26 cellular contexts compared by ENCODE assay signal in the genomic region with DNA sequence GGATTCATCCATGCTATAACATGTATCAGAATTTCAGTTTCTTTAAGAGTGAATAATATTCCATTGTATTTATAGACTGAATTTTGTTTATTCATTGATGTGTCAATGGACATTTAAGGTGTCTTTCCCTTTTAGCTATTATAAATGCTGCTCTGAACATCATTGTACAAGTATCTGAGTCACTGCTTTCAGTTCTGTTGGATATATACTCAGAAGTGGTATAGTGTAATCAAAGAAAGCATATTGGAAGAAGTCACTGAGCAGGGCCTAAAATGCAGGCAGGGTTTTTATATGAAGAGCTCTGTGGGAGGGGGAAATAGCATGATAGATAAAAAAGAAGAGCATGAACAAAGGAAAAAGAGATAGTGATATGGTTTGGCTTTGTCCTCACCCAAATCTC.
"Had no signal": no experiment of that assay in that cellular context is flagged by ENCODE, and none has a peak within 500 bp of the region (broad histone marks: within the 10 kb centered on the region; RNA-seq: fewer than 3 reads in every experiment).

No MANE protein-coding gene starts in this region.

- H3K4me1 Mint-ChIP-seq: endodermal cell had no signal

- H3K9me3 Mint-ChIP-seq: central memory CD8-positive, alpha-beta T cell had no signal

- H3K4me3 Mint-ChIP-seq: activated naive CD8-positive, alpha-beta T cell; activated T-helper 17 cell treated with anti-CD3 and anti-CD28 coated beads, Interleukin-2, amount 50 U/mL, for 72 hours; central memory CD8-positive, alpha-beta T cell; dendritic cell treated with granulocyte-macrophage colony-stimulating factor and Interleukin-4, amounts not matched to agents 40 ng/mL and 50 ng/mL, for 4 days; endodermal cell had no signal

- DNase-seq: activated CD4-positive, alpha-beta T cell treated with anti-CD3 and anti-CD28 coated beads for 4 hours; activated CD4-positive, alpha-beta T cell treated with anti-CD3 and anti-CD28 coated beads, Interleukin-2, amount 50 U/mL, for 1 hour; activated CD4-positive, alpha-beta T cell treated with anti-CD3 and anti-CD28 coated beads, Interleukin-2, amount 50 U/mL, for 48 hours; activated CD4-positive, CD25-positive, alpha-beta regulatory T cell; activated CD4-positive, CD25-positive, alpha-beta regulatory T cell treated with anti-CD3 and anti-CD28 coated beads, Interleukin-2, amount 50 U/mL, for 72 hours; activated CD8-positive, alpha-beta memory T cell treated with anti-CD3 and anti-CD28 coated beads, Interleukin-2, amount 50 U/mL, for 48 hours; activated effector memory CD4-positive, alpha-beta T cell treated with Interleukin-2 at 50 U/mL for 16 hours; activated gamma-delta T cell treated with Interleukin-2 at 50 U/mL for 16 hours; amniotic stem cell; anterior cingulate cortex; brain microvascular endothelial cell; dorsolateral prefrontal cortex; effector memory CD4-positive, alpha-beta T cell; endodermal cell; erythroblast; foreskin keratinocyte; gastrocnemius medialis; glutamatergic neuron; heart left ventricle; T-helper 2 cell had no signal

- H3K27ac ChIP-seq: brain microvascular endothelial cell, coronary artery, dorsolateral prefrontal cortex, esophagus muscularis mucosa, foreskin keratinocyte, gastrocnemius medialis, heart left ventricle had no signal

- ATAC-seq: activated T-helper 17 cell treated with anti-CD3 and anti-CD28 coated beads, Interleukin-2, amount 50 U/mL, for 72 hours; foreskin keratinocyte; gastrocnemius medialis; heart left ventricle had no signal

- H3K27me3 Mint-ChIP-seq: activated naive CD8-positive, alpha-beta T cell; activated T-helper 17 cell treated with anti-CD3 and anti-CD28 coated beads, Interleukin-2, amount 50 U/mL, for 72 hours; central memory CD8-positive, alpha-beta T cell; dendritic cell treated with granulocyte-macrophage colony-stimulating factor and Interleukin-4, amounts not matched to agents 40 ng/mL and 50 ng/mL, for 4 days had no signal

- H3K27ac Mint-ChIP-seq: activated naive CD8-positive, alpha-beta T cell; activated T-helper 17 cell treated with anti-CD3 and anti-CD28 coated beads, Interleukin-2, amount 50 U/mL, for 72 hours; dendritic cell treated with granulocyte-macrophage colony-stimulating factor and Interleukin-4, amounts not matched to agents 40 ng/mL and 50 ng/mL, for 4 days; endodermal cell had no signal
